7 cellular contexts compared by ENCODE assay signal in the genomic region with DNA sequence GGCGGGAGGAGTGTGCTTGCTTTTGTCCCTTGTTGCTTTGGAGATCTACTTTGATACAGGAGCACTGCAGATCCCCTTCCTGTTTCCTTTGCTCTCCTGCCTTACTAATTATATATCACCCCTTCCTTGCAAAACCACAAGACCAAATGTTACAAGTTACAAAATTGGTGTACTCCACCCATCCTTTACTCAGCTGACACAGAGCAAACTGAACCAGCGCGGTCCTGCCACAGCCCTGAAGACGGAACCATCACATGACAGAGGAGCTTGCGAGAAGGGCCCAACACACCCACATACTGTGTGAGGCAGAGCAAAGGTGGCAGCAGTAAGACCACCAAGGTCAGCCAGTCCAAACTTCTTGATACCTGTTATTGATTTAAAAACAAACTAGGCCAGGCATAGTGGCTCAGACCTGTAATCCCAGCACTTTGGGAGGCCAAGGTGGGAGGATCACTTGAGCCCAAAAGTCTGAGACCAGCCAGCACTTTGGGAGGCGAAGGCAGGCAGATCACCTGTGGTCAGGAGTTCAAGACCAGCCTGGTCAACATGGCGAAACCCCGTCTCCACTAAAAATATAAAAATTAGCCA. TPM values are rescaled to one million over a fixed set of nuclear protein-coding genes. Genes with fewer than 3 reads are reported as not detected.
DNase-seq lines count a peak whose midpoint lies in the region; ATAC-seq and TF ChIP-seq lines count a peak whose summit lies in the region.

No MANE protein-coding gene starts in this region.

- H3K4me2 ChIP-seq in PC-3 (ENCODE audit: low read length), result 0 out of 2 replicates have a peak overlapping the region, but pooled peaks have one; percentile 16

- CTCF ChIA-PET in PC-3 (lab: Charles Lee), result interaction anchor here (1.1 kb wide), 1 partner anchor 13 kb away, joined by 3 read pairs; no protein-coding TSS in a partner anchor

- no peaks in the 10 kb centered on the region for H3K9me2 ChIP-seq in PC-3 (replicated peaks; ENCODE audit: low read length)

- TF ChIP-seq CTCF in PC-3 (conservative IDR thresholded peaks at IDR 0.05; ENCODE audit: low read depth, low read length), result no peak
- no peak for TF ChIP-seq CTCF in left ventricle myocardium inferior (IDR thresholded peaks at IDR 0.05; ENCODE audit: borderline replicate concordance)
- TF ChIP-seq CTCF in GM20000 (IDR thresholded peaks at IDR 0.05; ENCODE audit: extremely low read depth, missing control alignments), result no peak

- peak; percentile 61 for ATAC-seq in GM21786 (IDR thresholded peaks at IDR 0.05; ENCODE audit: unreplicated experiment)
- peak; percentile 86 for ATAC-seq in PC-3

- DNase-seq in PC-3, result peak; percentile 58
- DNase-seq in activated T-helper 9 cell treated with anti-CD3 and anti-CD28 coated beads, Interleukin-2, amount 50 U/mL, for 16 hours (ENCODE audit: low read depth), result peak; percentile 61
- DNase-seq in left ventricle myocardium inferior, result peak; percentile 50
- peak; percentile 46 to 74 (median 56) for DNase-seq in stimulated activated CD4-positive, alpha-beta T cell treated with anti-CD3 and anti-CD28 coated beads, TNF-alpha, amount 100 ng/mL, for 48 hours (ENCODE audit: low read depth in 3 of 3)
- no peak for DNase-seq in GM20000 (ENCODE audit: low spot score)
- DNase-seq in NCI-H446 (lab: John Stamatoyannopoulos, UW), result no peak

- no peaks in the 10 kb centered on the region for H3K9me3 ChIP-seq in PC-3 (ENCODE audit: low read length)
- H3K9me3 ChIP-seq in left ventricle myocardium inferior (replicated peaks), result no peaks in the 10 kb centered on the region

- no peak overlapping the region for H3K4me3 ChIP-seq in PC-3 (ENCODE audit: low read length)
- peak overlapping the region; percentile 17 for H3K4me3 ChIP-seq in left ventricle myocardium inferior

- H3K79me2 ChIP-seq in PC-3 (ENCODE audit: low read length), result 0 out of 2 replicates have a peak, but pooled peaks cover 9% of the 10 kb centered on the region

- no TSS peak for BruUV-seq in PC-3 (replicated peaks; lab: Mats Ljungman, UMichigan)

- H4K20me1 ChIP-seq in PC-3 (ENCODE audit: low read length), result no peaks in the 10 kb centered on the region

- H3K36me3 ChIP-seq in PC-3 (ENCODE audit: low read depth, low read length), result no peaks in the 10 kb centered on the region
- no peaks in the 10 kb centered on the region for H3K36me3 ChIP-seq in left ventricle myocardium inferior

- POLR2A ChIA-PET in PC-3 (lab: Charles Lee; ENCODE audit: unreplicated experiment), result interaction anchor here (0.6 kb wide), 1 partner anchor 267 kb away, joined by 3 read pairs; no protein-coding TSS in a partner anchor

- no peaks in the 10 kb centered on the region for H3F3A ChIP-seq in PC-3 (ENCODE audit: low read length, unreplicated experiment)

- H3K9ac ChIP-seq in PC-3 (ENCODE audit: low read length), result no peak overlapping the region

- H3K4me1 ChIP-seq in PC-3 (ENCODE audit: insufficient read depth, low read length) (peaks cover 11% of the 10 kb centered on the region), left ventricle myocardium inferior (peaks cover 83% of the 10 kb centered on the region)

- H2AFZ ChIP-seq in PC-3 (ENCODE audit: low read length), result no peak overlapping the region

- intact Hi-C loops in PC-3 (cut with micrococcal nuclease), result no loop called here
- intact Hi-C loops in left ventricle myocardium inferior (cut with micrococcal nuclease), result no loop called here

- H3K27ac ChIP-seq in PC-3 (ENCODE audit: low read length) (0 out of 2 replicates have a peak overlapping the region, but pooled peaks have one; percentile 8), left ventricle myocardium inferior (replicated peaks) (peak overlapping the region; percentile 80)

- H3K27me3 ChIP-seq in PC-3 (ENCODE audit: low read length), result no peaks in the 10 kb centered on the region
- no peaks in the 10 kb centered on the region for H3K27me3 ChIP-seq in left ventricle myocardium inferior (ENCODE audit: low read depth)

RNA-seq across cellular contexts. Expression of a gene that starts 33.2 kb away (rescaled TPM):
- total RNA-seq in PC-3 (2014; rRNA removed) (29.7 and 37.7 TPM in 2 replicates), left ventricle myocardium inferior (28.9 TPM)

Comparison
In these comparisons a context has a peak if more than half of its experiments do, and no peak if none do; other contexts are left out.
1. DNase-seq: peak in PC-3 (single experiment), activated T-helper 9 cell treated with anti-CD3 and anti-CD28 coated beads, Interleukin-2, amount 50 U/mL, for 16 hours (single experiment), left ventricle myocardium inferior (single experiment) and stimulated activated CD4-positive, alpha-beta T cell treated with anti-CD3 and anti-CD28 coated beads, TNF-alpha, amount 100 ng/mL, for 48 hours (3 of 3); none in GM20000 (single experiment) and NCI-H446 (0 of 2).